23 cellular contexts compared by ENCODE assay signal in genomic region chr4:18954538-18954937, GRCh38.
DNase-seq lines count a peak whose midpoint lies in the region; ATAC-seq, FAIRE-seq and TF ChIP-seq lines count a peak whose summit lies in the region.
"Had no signal": no experiment of that assay in that cellular context is flagged by ENCODE, and none has a peak within 500 bp of the region (broad histone marks: within the 10 kb centered on the region; RNA-seq: fewer than 3 reads in every experiment).

No MANE protein-coding gene starts in this region.

- TF ChIP-seq CTCF in kidney epithelial cell (IDR thresholded peaks at IDR 0.05; ENCODE audit: insufficient read depth, low read length, poor library complexity, severe bottlenecking): no peak
- TF ChIP-seq CTCF in mesothelial cell of epicardium (IDR thresholded peaks at IDR 0.05; ENCODE audit: unreplicated experiment): no peak
- TF ChIP-seq CTCF in RWPE1 (conservative IDR thresholded peaks at IDR 0.05; ENCODE audit: low read depth): no peak

- H3K36me3 Mint-ChIP-seq in mesothelial cell of epicardium: no peaks in the 10 kb centered on the region

- H3K36me3 ChIP-seq in kidney epithelial cell (ENCODE audit: control insufficient read depth, insufficient read depth, low read length): no peaks in the 10 kb centered on the region
- H3K36me3 ChIP-seq: SJSA1 had no signal

- H3K27ac ChIP-seq in RWPE1: no peak overlapping the region
- H3K27ac ChIP-seq: HL-60, SJSA1 had no signal

- FAIRE-seq in RCC 7860 (lab: Jason Lieb, UNC): peak; percentile 90
- FAIRE-seq: HepG2 had no signal

- peak overlapping the region; percentile 50 for H3K27ac Mint-ChIP-seq in mesothelial cell of epicardium

- no peaks in the 10 kb centered on the region for H3K27me3 ChIP-seq in kidney epithelial cell (ENCODE audit: control insufficient read depth, insufficient read depth, low read length)
- H3K27me3 ChIP-seq: SJSA1 had no signal

- peaks cover 7% of the 10 kb centered on the region for H3K4me1 Mint-ChIP-seq in mesothelial cell of epicardium

- DNase-seq in Caki2 (ENCODE audit: low read depth): peak; percentile 18
- peak; percentile 46 for DNase-seq in RCC 7860 (ENCODE audit: low spot score)
- peak; percentile 44 for DNase-seq in kidney epithelial cell (ENCODE audit: low read depth)
- DNase-seq in mesothelial cell of epicardium (ENCODE audit: low spot score in 2 of 2, unreplicated experiment in 2 of 2): no peak
- no peak for DNase-seq in effector CD8-positive, alpha-beta T cell (lab: John Stamatoyannopoulos, UW)
- DNase-seq in RWPE1 (ENCODE audit: low spot score): no peak
- DNase-seq: 8988T, DMS153, Karpas-422, MV-4-11, NCI-H1105, NCI-H146, NCI-H1930, NCI-H2107, NCI-H524, NCI-H774, Right ventricle myocardium superior had no signal

- no peak overlapping the region for H3K4me3 ChIP-seq in kidney epithelial cell (ENCODE audit: low read depth, low read length)
- H3K4me3 ChIP-seq: SJSA1 had no signal

- no peaks in the 10 kb centered on the region for H3K27me3 Mint-ChIP-seq in mesothelial cell of epicardium (ENCODE audit: low read depth)

- in situ Hi-C loops in Caki2 (cut with HindIII; ENCODE audit: low pct_unique_long_range_greater_than_20kb, low sequenced_read_pairs): no loop called here

- ATAC-seq in HG02973 (IDR thresholded peaks at IDR 0.05; ENCODE audit: unreplicated experiment): no peak
- no peak for ATAC-seq in GM21737 (IDR thresholded peaks at IDR 0.05; ENCODE audit: unreplicated experiment)
- ATAC-seq: HCT116, HepG2 had no signal

- H3K4me3 Mint-ChIP-seq in mesothelial cell of epicardium: no peak overlapping the region

- peaks cover 18% of the 10 kb centered on the region for H3K9me3 Mint-ChIP-seq in mesothelial cell of epicardium

- POLR2A ChIA-PET in RWPE1 (lab: Yijun Ruan, JAX; ENCODE audit: low non-redundant PET): no interaction called here

- CTCF ChIA-PET in RWPE1 (lab: Yijun Ruan, JAX): no interaction called here

Comparison
In these comparisons a context has a peak if more than half of its experiments do, and no peak if none do; other contexts are left out.
1. DNase-seq: peak in Caki2 (single experiment), RCC 7860 (single experiment) and kidney epithelial cell (single experiment); none in mesothelial cell of epicardium (0 of 2), effector CD8-positive, alpha-beta T cell (single experiment) and RWPE1 (single experiment).